In genomic region chr18:55403555-55403954, GRCh38 we compare ENCODE assay signal across 11 cellular contexts.
A peak's percentile ranks its signal among the peaks of the same experiment; 100 is the strongest.
DNase-seq lines count a peak whose midpoint lies in the region; ATAC-seq and TF ChIP-seq lines count a peak whose summit lies in the region.
"Had no signal": no experiment of that assay in that cellular context is flagged by ENCODE, and none has a peak within 500 bp of the region (broad histone marks: within the 10 kb centered on the region; RNA-seq: fewer than 3 reads in every experiment).

No MANE protein-coding gene starts in this region.

- no peaks in the 10 kb centered on the region for H3K36me3 Mint-ChIP-seq in CD8-positive, alpha-beta T cell

- intact Hi-C loops in right cardiac atrium (cut with DNase I): loop anchor here in 2 of 4 donors (10.0 kb wide), 2 partner anchors 59 to 79 kb away; no protein-coding TSS in a partner anchor
- intact Hi-C loops in Right ventricle myocardium inferior (cut with DNase I): loop anchor here (5.0 kb wide), 5 partner anchors 61 to 374 kb away; partner anchors contain the start of gene TCF4
- intact Hi-C loops in psoas muscle (cut with DNase I): loop anchor here (2.0 to 5.0 kb wide), 4 partner anchors 61 to 184 kb away; partner anchors contain the start of gene TCF4 (in 2 of the 2)
- intact Hi-C loops in CD8-positive, alpha-beta T cell (cut with DNase I, micrococcal nuclease): no loop called here

- no peak overlapping the region for H3K27ac Mint-ChIP-seq in CD8-positive, alpha-beta T cell

- H3K4me1 ChIP-seq in right cardiac atrium (ENCODE audit: control insufficient read depth, insufficient read depth, low read length) (no peaks in the 10 kb centered on the region), psoas muscle (peaks cover 36% of the 10 kb centered on the region)
- no peaks in the 10 kb centered on the region for H3K4me1 ChIP-seq in CD8-positive, alpha-beta T cell (ENCODE audit: insufficient read depth, low read length)

- H3K9me3 ChIP-seq in right cardiac atrium (ENCODE audit: control insufficient read depth, low read length) (no peaks in the 10 kb centered on the region), psoas muscle (no peaks in the 10 kb centered on the region)
- H3K9me3 ChIP-seq in CD8-positive, alpha-beta T cell (ENCODE audit: low read length): no peaks in the 10 kb centered on the region
- H3K9me3 ChIP-seq: tibial nerve had no signal

- no peaks in the 10 kb centered on the region for H3K27me3 Mint-ChIP-seq in CD8-positive, alpha-beta T cell (ENCODE audit: low read depth)

- ATAC-seq in right cardiac atrium: no peak
- ATAC-seq in Right ventricle myocardium inferior: no peak
- ATAC-seq in psoas muscle: no peak
- no peak for ATAC-seq in HG02678 (IDR thresholded peaks at IDR 0.05; ENCODE audit: unreplicated experiment)
- ATAC-seq in HG03139 (IDR thresholded peaks at IDR 0.05; ENCODE audit: unreplicated experiment): no peak
- no peak for ATAC-seq in CD8-positive, alpha-beta T cell

- no peak for DNase-seq in right cardiac atrium
- no peak for DNase-seq in Right ventricle myocardium inferior (ENCODE audit: missing footprints)
- DNase-seq in fibroblast of the aortic adventitia (ENCODE audit: low read depth): peak; percentile 57
- DNase-seq in psoas muscle: no peak
- DNase-seq in cortex of kidney (lab: John Stamatoyannopoulos, UW): no peak
- no peak for DNase-seq in CD8-positive, alpha-beta T cell
- DNase-seq: activated CD4-positive, alpha-beta T cell treated with anti-CD3 and anti-CD28 coated beads, Interleukin-2, amount 50 U/mL, for 48 hours; mammary epithelial cell had no signal

- no peaks in the 10 kb centered on the region for H3K36me3 ChIP-seq in psoas muscle (ENCODE audit: insufficient read depth in 1 of 2, low read depth in 1 of 2)
- no peaks in the 10 kb centered on the region for H3K36me3 ChIP-seq in CD8-positive, alpha-beta T cell (ENCODE audit: insufficient read depth, low read length)
- H3K36me3 ChIP-seq: tibial nerve had no signal

- no peaks in the 10 kb centered on the region for H3K27me3 ChIP-seq in right cardiac atrium (ENCODE audit: control insufficient read depth, insufficient read depth)
- H3K27me3 ChIP-seq in psoas muscle (ENCODE audit: insufficient read depth in 3 of 3, low read length in 2 of 3): no peaks in the 10 kb centered on the region
- no peaks in the 10 kb centered on the region for H3K27me3 ChIP-seq in CD8-positive, alpha-beta T cell (ENCODE audit: insufficient read depth, low read length)
- H3K27me3 ChIP-seq: tibial nerve had no signal

- no peaks in the 10 kb centered on the region for H3K9me3 Mint-ChIP-seq in CD8-positive, alpha-beta T cell

- no peak for TF ChIP-seq CTCF in fibroblast of the aortic adventitia (IDR thresholded peaks at IDR 0.05; ENCODE audit: insufficient read depth, low read length)
- TF ChIP-seq CTCF in psoas muscle (IDR thresholded peaks at IDR 0.05): no peak
- no peak for TF ChIP-seq CTCF in CD8-positive, alpha-beta T cell (IDR thresholded peaks at IDR 0.05)

- WGBS in right cardiac atrium: 30% methylated on average over 3 of the region's 3 CpGs
- 6 to 26% (median 12%) methylated on average over 3 of the region's 3 CpGs for WGBS in psoas muscle, 3 donors

- H3K27ac ChIP-seq in right cardiac atrium (ENCODE audit: low read length) (no peak overlapping the region), psoas muscle (peak overlapping the region; percentile 79)
- no peak overlapping the region for H3K27ac ChIP-seq in CD8-positive, alpha-beta T cell (ENCODE audit: low read depth, low read length)

- H3K4me3 ChIP-seq in right cardiac atrium (ENCODE audit: low read length) (peak overlapping the region; percentile 55), fibroblast of the aortic adventitia (ENCODE audit: low read depth, low read length) (peak overlapping the region; percentile 58), psoas muscle (peak overlapping the region; percentile 64)
- H3K4me3 ChIP-seq in CD8-positive, alpha-beta T cell (ENCODE audit: low read depth, low read length): no peak overlapping the region

- CTCF ChIA-PET in CD8-positive, alpha-beta T cell (lab: Charles Lee): no interaction called here

- POLR2A ChIA-PET in CD8-positive, alpha-beta T cell (lab: Charles Lee): no interaction called here

- no peak overlapping the region for H3K4me3 Mint-ChIP-seq in CD8-positive, alpha-beta T cell

- H3K4me1 Mint-ChIP-seq in CD8-positive, alpha-beta T cell (ENCODE audit: low read depth): no peaks in the 10 kb centered on the region

Comparison
In these comparisons a context has a peak if more than half of its experiments do, and no peak if none do; other contexts are left out.
1. intact Hi-C loops: an anchor here in Right ventricle myocardium inferior (5.0 kb wide) and psoas muscle (2.0 to 5.0 kb wide); none called in CD8-positive, alpha-beta T cell.